ENCODE assay signal across 17 cellular contexts in genomic region chr12:16019131-16019530, GRCh38.
"Had no signal": no experiment of that assay in that cellular context is flagged by ENCODE, and none has a peak within 500 bp of the region (broad histone marks: within the 10 kb centered on the region; RNA-seq: fewer than 3 reads in every experiment).

No MANE protein-coding gene starts in this region.

- H3K27me3 ChIP-seq: esophagus squamous epithelium, heart left ventricle, spleen, testis, tibial nerve, upper lobe of right lung, vagina had no signal

- H3K4me3 Mint-ChIP-seq: natural killer cell; neural crest cell; stimulated activated memory B cell treated with anti-CD40 and anti-IgM and Interleukin-4, amounts not matched to agents 10 μg/mL and 1 μg/mL and 100 μg/mL, for 72 hours; stimulated activated naive CD8-positive, alpha-beta T cell treated with anti-CD3 and anti-CD28 coated beads, Interleukin-15, Interleukin-2, amounts not matched to agents 100 ng/mL and 50 ng/mL, for 24 hours had no signal

- H3K9me3 ChIP-seq: testis had no signal

- H3K27ac ChIP-seq: esophagus squamous epithelium, heart left ventricle, spleen, testis, tibial nerve, upper lobe of right lung, vagina had no signal

- ATAC-seq: heart left ventricle; natural killer cell; right cardiac atrium; stimulated activated memory B cell treated with anti-CD40 and anti-IgM and Interleukin-4, amounts not matched to agents 10 μg/mL and 1 μg/mL and 100 μg/mL, for 72 hours; upper lobe of right lung had no signal

- H3K36me3 ChIP-seq: upper lobe of right lung had no signal

- H3K27ac Mint-ChIP-seq: natural killer cell; stimulated activated memory B cell treated with anti-CD40 and anti-IgM and Interleukin-4, amounts not matched to agents 10 μg/mL and 1 μg/mL and 100 μg/mL, for 72 hours; stimulated activated naive CD8-positive, alpha-beta T cell treated with anti-CD3 and anti-CD28 coated beads, Interleukin-15, Interleukin-2, amounts not matched to agents 100 ng/mL and 50 ng/mL, for 24 hours had no signal

- H3K27me3 Mint-ChIP-seq: stimulated activated memory B cell treated with anti-CD40 and anti-IgM and Interleukin-4, amounts not matched to agents 10 μg/mL and 1 μg/mL and 100 μg/mL, for 72 hours; stimulated activated naive CD8-positive, alpha-beta T cell treated with anti-CD3 and anti-CD28 coated beads, Interleukin-15, Interleukin-2, amounts not matched to agents 100 ng/mL and 50 ng/mL, for 24 hours had no signal

- H3K4me1 Mint-ChIP-seq: neural crest cell; stimulated activated memory B cell treated with anti-CD40 and anti-IgM and Interleukin-4, amounts not matched to agents 10 μg/mL and 1 μg/mL and 100 μg/mL, for 72 hours had no signal

- H3K4me3 ChIP-seq: esophagus squamous epithelium, heart left ventricle, spleen, testis, tibial nerve, upper lobe of right lung, vagina had no signal

- DNase-seq: effector memory CD4-positive, alpha-beta T cell; esophagus squamous epithelium; heart left ventricle; hippocampal formation; natural killer cell; right cardiac atrium; spleen; stimulated activated CD4-positive, alpha-beta T cell treated with anti-CD3 and anti-CD28 coated beads, Interleukin-15, amount 100 ng/mL, for 24 hours; stimulated activated CD4-positive, alpha-beta T cell treated with anti-CD3 and anti-CD28 coated beads, Interleukin-1b, Interleukin-23, amount 100 ng/mL, for 48 hours; stimulated activated CD4-positive, alpha-beta T cell treated with anti-CD3 and anti-CD28 coated beads, Interleukin-4, amount 100 ng/mL, for 24 hours; testis; upper lobe of right lung had no signal

- H3K4me1 ChIP-seq: esophagus squamous epithelium, heart left ventricle, spleen, testis, tibial nerve, upper lobe of right lung, vagina had no signal
